ENCODE assay signal across 10 cellular contexts in the genomic region with DNA sequence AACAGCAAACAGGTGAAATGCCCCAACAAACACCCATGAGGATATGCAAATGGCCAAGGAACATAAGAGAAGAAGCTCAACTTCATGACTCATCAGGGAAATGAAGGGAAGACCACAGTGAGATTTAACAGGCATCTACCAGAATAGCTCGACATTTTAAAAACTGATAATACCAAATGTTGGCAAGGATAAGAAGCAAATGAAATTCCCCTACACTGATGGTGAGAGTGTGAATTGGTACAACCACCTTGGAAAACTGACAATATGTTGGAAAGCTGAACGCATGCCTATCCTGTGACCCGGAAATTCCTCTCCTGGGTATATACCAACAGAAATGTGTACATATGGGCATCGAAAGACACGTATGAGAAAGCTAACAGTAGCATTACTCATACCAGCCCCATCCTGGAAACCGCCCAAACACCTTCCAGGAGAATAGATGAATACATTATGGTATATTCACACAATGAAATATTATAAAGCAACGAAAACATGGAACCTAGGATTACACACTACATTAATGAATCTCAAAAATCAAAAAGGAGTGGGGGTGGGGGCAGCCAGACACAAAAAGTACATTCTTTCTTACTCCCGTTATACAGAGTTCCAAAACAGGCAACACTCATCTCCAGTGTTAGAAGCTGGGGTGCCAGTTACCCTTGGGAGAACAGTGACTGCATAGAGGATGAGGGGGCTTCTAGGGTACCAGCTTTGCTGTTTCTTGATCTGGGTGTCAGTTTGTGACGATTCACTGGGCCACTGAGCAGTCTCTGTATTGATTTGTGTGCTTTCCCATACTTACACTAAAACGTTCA. TPM values are rescaled to one million over a fixed set of nuclear protein-coding genes. Genes with fewer than 3 reads are reported as not detected.
A peak's percentile ranks its signal among the peaks of the same experiment; 100 is the strongest.
DNase-seq lines count a peak whose midpoint lies in the region; ATAC-seq and TF ChIP-seq lines count a peak whose summit lies in the region.
"Had no signal": no experiment of that assay in that cellular context is flagged by ENCODE, and none has a peak within 500 bp of the region (broad histone marks: within the 10 kb centered on the region; RNA-seq: fewer than 3 reads in every experiment).

No MANE protein-coding gene starts in this region.

- H3K27me3 Mint-ChIP-seq in activated CD8-positive, alpha-beta T cell treated with anti-CD3 and anti-CD28 coated beads for 36 hours = no peaks in the 10 kb centered on the region

- intact Hi-C loops in activated CD8-positive, alpha-beta T cell treated with anti-CD3 and anti-CD28 coated beads for 36 hours (cut with micrococcal nuclease) = no loop called here

- no peak for DNase-seq in activated CD8-positive, alpha-beta T cell treated with anti-CD3 and anti-CD28 coated beads for 36 hours
- DNase-seq in NCI-H128 (lab: John Stamatoyannopoulos, UW; ENCODE audit: unreplicated experiment) (no peak), NCI-H1417 (lab: John Stamatoyannopoulos, UW) (no peak), SIG-M5 treated with dmso at 0.1 percent for 504 hours (lab: John Stamatoyannopoulos, UW; ENCODE audit: unreplicated experiment) (no peak), KG1 (lab: John Stamatoyannopoulos, UW) (no peak)
- DNase-seq: DMS153 had no signal

- H3K9ac ChIP-seq in BLaER1 treated with 17β-estradiol and CSF1 and Interleukin-3, amounts not matched to agents 10 nM and 100 nM = no peak overlapping the region

- H3K4me2 ChIP-seq in BLaER1 treated with 17β-estradiol and CSF1 and Interleukin-3, amounts not matched to agents 10 nM and 100 nM = peak overlapping the region; percentile 28 to 66 (median 52)
- H3K4me2 ChIP-seq: hepatocyte had no signal

- H3K4me1 Mint-ChIP-seq in activated CD8-positive, alpha-beta T cell treated with anti-CD3 and anti-CD28 coated beads for 36 hours (ENCODE audit: low read depth) = peaks cover 63% of the 10 kb centered on the region

- peak overlapping the region; percentile 44 for H3K27ac Mint-ChIP-seq in activated CD8-positive, alpha-beta T cell treated with anti-CD3 and anti-CD28 coated beads for 36 hours

- H3K36me3 Mint-ChIP-seq in activated CD8-positive, alpha-beta T cell treated with anti-CD3 and anti-CD28 coated beads for 36 hours (ENCODE audit: low read depth) = peaks cover 65% of the 10 kb centered on the region

- no peak overlapping the region for H3K4me3 Mint-ChIP-seq in activated CD8-positive, alpha-beta T cell treated with anti-CD3 and anti-CD28 coated beads for 36 hours

- H3K4me1 ChIP-seq in BLaER1 treated with 17β-estradiol and CSF1 and Interleukin-3, amounts not matched to agents 10 nM and 100 nM = peaks cover 41 to 51% (median 49%) of the 10 kb centered on the region in 10 experiments

- CTCF ChIA-PET in activated CD8-positive, alpha-beta T cell treated with anti-CD3 and anti-CD28 coated beads for 36 hours (lab: Charles Lee) = interaction anchor here (0.7 to 2.7 kb wide), 10 partner anchors 8 to 208 kb away, joined by 3 to 8 read pairs (median 3); no protein-coding TSS in a partner anchor

- POLR2A ChIA-PET in activated CD8-positive, alpha-beta T cell treated with anti-CD3 and anti-CD28 coated beads for 36 hours (lab: Charles Lee) = interaction anchor here (1.4 to 4.2 kb wide), 5 partner anchors 9 to 231 kb away, joined by 4 to 24 read pairs (median 6); partner anchors contain the start of gene OXNAD1

- H3K27me3 ChIP-seq in BLaER1 treated with 17β-estradiol and CSF1 and Interleukin-3, amounts not matched to agents 10 nM and 100 nM = no peaks in the 10 kb centered on the region
- H3K27me3 ChIP-seq: hepatocyte had no signal

- peaks cover 20 to 96% (median 74%) of the 10 kb centered on the region in 11 experiments; a peak in 20 of 22 replicates for H4K20me1 ChIP-seq in BLaER1 treated with 17β-estradiol and CSF1 and Interleukin-3, amounts not matched to agents 10 nM and 100 nM

- peaks cover 13 to 45% (median 29%) of the 10 kb centered on the region in 11 experiments for H3K9me3 ChIP-seq in BLaER1 treated with 17β-estradiol and CSF1 and Interleukin-3, amounts not matched to agents 10 nM and 100 nM (replicated peaks in 1 of 11)

- TF ChIP-seq CTCF in activated CD8-positive, alpha-beta T cell treated with anti-CD3 and anti-CD28 coated beads for 36 hours (IDR thresholded peaks at IDR 0.05) = no peak

- ATAC-seq in GM18868 (IDR thresholded peaks at IDR 0.05; ENCODE audit: unreplicated experiment) (peak; percentile 72), HG03039 (IDR thresholded peaks at IDR 0.05; ENCODE audit: unreplicated experiment) (peak; percentile 48)
- peak; percentile 57 for ATAC-seq in activated CD8-positive, alpha-beta T cell treated with anti-CD3 and anti-CD28 coated beads for 36 hours

- no peaks in the 10 kb centered on the region for H3K9me3 Mint-ChIP-seq in activated CD8-positive, alpha-beta T cell treated with anti-CD3 and anti-CD28 coated beads for 36 hours

- peaks cover 46 to 79% (median 68%) of the 10 kb centered on the region in 11 experiments for H3K36me3 ChIP-seq in BLaER1 treated with 17β-estradiol and CSF1 and Interleukin-3, amounts not matched to agents 10 nM and 100 nM

- H3K27ac ChIP-seq in BLaER1 treated with 17β-estradiol and CSF1 and Interleukin-3, amounts not matched to agents 10 nM and 100 nM = no peak overlapping the region
- H3K27ac ChIP-seq: hepatocyte had no signal

- H3K4me3 ChIP-seq in BLaER1 treated with 17β-estradiol and CSF1 and Interleukin-3, amounts not matched to agents 10 nM and 100 nM = no peak overlapping the region
- H3K4me3 ChIP-seq: hepatocyte had no signal

RNA-seq across cellular contexts. Expression of gene RFTN1, which starts 16.9 kb away (rescaled TPM):
- 100 to 1,000 TPM; 113 to 125 TPM for total RNA-seq in activated CD8-positive, alpha-beta T cell treated with anti-CD3 and anti-CD28 coated beads for 36 hours
